In the genomic region with DNA sequence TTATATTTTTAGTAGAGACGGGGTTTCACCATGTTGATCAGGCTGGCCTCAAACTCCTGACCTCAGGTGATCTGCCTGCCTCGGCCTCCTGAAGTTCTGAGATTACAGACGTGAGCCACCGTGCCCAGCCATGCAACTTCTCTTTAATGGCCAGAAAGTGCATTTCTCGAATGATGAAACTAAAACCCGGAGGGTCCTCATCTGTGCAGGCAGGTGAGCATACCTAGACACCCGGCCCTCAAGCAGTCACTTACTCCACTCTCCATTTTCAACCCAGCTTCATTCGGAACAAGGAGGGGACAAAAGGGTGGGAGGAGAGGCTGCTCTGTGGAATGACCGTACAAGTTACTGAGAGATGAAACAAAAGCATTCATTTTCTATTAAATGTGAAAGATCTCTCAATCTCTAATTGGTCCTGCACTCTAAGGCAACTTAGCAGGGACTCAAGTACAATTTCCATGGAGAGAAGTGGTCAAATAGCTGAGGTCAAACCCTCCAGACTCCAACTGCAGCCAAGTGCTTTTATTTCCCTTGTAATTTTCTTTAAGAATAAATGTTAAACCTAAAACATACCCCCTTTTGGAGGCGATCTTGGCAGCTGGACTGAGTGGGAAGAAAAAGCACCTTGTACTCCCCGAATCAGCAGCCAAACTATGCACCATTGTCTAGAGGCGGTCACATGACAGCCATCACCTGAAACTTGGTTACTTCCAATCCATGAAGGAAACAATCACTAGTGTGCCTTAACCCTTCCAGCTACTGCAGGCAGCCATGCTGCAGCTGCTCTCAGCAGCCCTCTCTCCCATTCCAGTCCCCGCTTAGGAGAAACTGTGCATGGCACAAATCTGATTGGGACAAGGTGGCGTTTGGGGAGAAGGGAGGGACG, we compare ENCODE assay signal across 9 cellular contexts.
DNase-seq lines count a peak whose midpoint lies in the region; ATAC-seq and TF ChIP-seq lines count a peak whose summit lies in the region.
"Had no signal": no experiment of that assay in that cellular context is flagged by ENCODE, and none has a peak within 500 bp of the region (broad histone marks: within the 10 kb centered on the region; RNA-seq: fewer than 3 reads in every experiment).

No MANE protein-coding gene starts in this region.

- H3K36me3 ChIP-seq in heart left ventricle = peaks cover 0 to 5% (median 0%) of the 10 kb centered on the region in 9 donors

- intact Hi-C loops in heart left ventricle (cut with DNase I) = loop anchor here in 5 of 10 donors (1.0 to 10.0 kb wide), 3 partner anchors 53 to 61 kb away; a partner anchor contains a TSS

- H3K27ac ChIP-seq in heart left ventricle = peak overlapping the region in 11 of 12 donors; percentile 49 to 80 (median 74)

- TF ChIP-seq POLR2A in heart left ventricle (IDR thresholded peaks at IDR 0.05) = no peak

- H3K4me3 ChIP-seq in heart left ventricle = peak overlapping the region in 11 of 12 donors; percentile 3 to 59 (median 41)

- DNase-seq in DMS79 (lab: John Stamatoyannopoulos, UW) (peak; percentile 69), heart left ventricle (no peak), pons (ENCODE audit: low spot score) (peak; percentile 91), NCI-H187 treated with DMSO at 0.1 percent for 48 hours (lab: John Stamatoyannopoulos, UW) (no peak), dedifferentiated amniotic fluid mesenchymal stem cell (ENCODE audit: extremely low spot score) (no peak), amniotic stem cell (lab: John Stamatoyannopoulos, UW) (no peak)
- DNase-seq in stimulated activated CD4-positive, alpha-beta T cell treated with anti-CD3 and anti-CD28 coated beads, Interleukin-2, amount 100 ng/mL, for 48 hours = no peak
- DNase-seq: activated T-cell treated with anti-CD3 and anti-CD28 coated beads, Interleukin-2, amount 50 U/mL, for 4 hours had no signal

- peaks cover 17 to 79% (median 56%) of the 10 kb centered on the region in 12 donors for H3K4me1 ChIP-seq in heart left ventricle

- 32 to 36% (median 33%) methylated on average over 13 to 15 of the region's 15 CpGs for WGBS in heart left ventricle, 4 donors

- H3K27me3 ChIP-seq in heart left ventricle = no peaks in the 10 kb centered on the region

- no peak for TF ChIP-seq CTCF in heart left ventricle (IDR thresholded peaks at IDR 0.05)

- H3K9me3 ChIP-seq in heart left ventricle = no peaks in the 10 kb centered on the region

- ATAC-seq in SK-N-SH treated with all-trans-retinoic acid at 6 μM for 48 hours (peak; percentile 52; the same call in 2 of the 3 replicates), heart left ventricle (peak; percentile 23 to 65 (median 47))

TF ChIP-seq in SK-N-SH treated with all-trans-retinoic acid at 6 μM for 48 hours, 23 proteins besides CTCF, POLR2A, EP300 and RAD21:
- TF ChIP-seq CSDC2 (CRISPR knock-in tag; IDR thresholded peaks at IDR 0.05) = no peak
- no peak for TF ChIP-seq ZFP30 (CRISPR knock-in tag; IDR thresholded peaks at IDR 0.05)
- TF ChIP-seq, protein P1, sequence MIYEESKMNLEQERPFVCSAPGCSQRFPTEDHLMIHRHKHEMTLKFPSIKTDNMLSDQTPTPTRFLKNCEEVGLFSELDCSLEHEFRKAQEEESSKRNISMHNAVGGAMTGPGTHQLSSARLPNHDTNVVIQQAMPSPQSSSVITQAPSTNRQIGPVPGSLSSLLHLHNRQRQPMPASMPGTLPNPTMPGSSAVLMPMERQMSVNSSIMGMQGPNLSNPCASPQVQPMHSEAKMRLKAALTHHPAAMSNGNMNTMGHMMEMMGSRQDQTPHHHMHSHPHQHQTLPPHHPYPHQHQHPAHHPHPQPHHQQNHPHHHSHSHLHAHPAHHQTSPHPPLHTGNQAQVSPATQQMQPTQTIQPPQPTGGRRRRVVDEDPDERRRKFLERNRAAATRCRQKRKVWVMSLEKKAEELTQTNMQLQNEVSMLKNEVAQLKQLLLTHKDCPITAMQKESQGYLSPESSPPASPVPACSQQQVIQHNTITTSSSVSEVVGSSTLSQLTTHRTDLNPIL (CRISPR knock-in tag; IDR thresholded peaks at IDR 0.05; ENCODE audit: low read depth) = no peak
- TF ChIP-seq TCF4 (CRISPR knock-in tag; IDR thresholded peaks at IDR 0.05; ENCODE audit: borderline replicate concordance) = no peak
- TF ChIP-seq ISL1 (CRISPR knock-in tag; IDR thresholded peaks at IDR 0.05) = no peak
- TF ChIP-seq RARB (CRISPR knock-in tag; IDR thresholded peaks at IDR 0.05) = no peak
TF ChIP-seq in SK-N-SH treated with all-trans-retinoic acid at 6 μM for 48 hours: peak in this region for 0.

Comparison
In these comparisons a context has a peak if more than half of its experiments do, and no peak if none do; other contexts are left out.
1. DNase-seq: peak in DMS79 (single experiment) and pons (single experiment); none in heart left ventricle (0 of 5), NCI-H187 treated with DMSO at 0.1 percent for 48 hours (single experiment), stimulated activated CD4-positive, alpha-beta T cell treated with anti-CD3 and anti-CD28 coated beads, Interleukin-2, amount 100 ng/mL, for 48 hours (0 of 2), dedifferentiated amniotic fluid mesenchymal stem cell (single experiment) and amniotic stem cell (single experiment).